Comparison of ENCODE assay signal across 19 cellular contexts in genomic region chr5:168601972-168602371, GRCh38.
"Had no signal": no experiment of that assay in that cellular context is flagged by ENCODE, and none has a peak within 500 bp of the region (broad histone marks: within the 10 kb centered on the region; RNA-seq: fewer than 3 reads in every experiment).

No MANE protein-coding gene starts in this region.

- DNase-seq: IMR-90, Kasumi-1, MM.1S, NCI-H1092 treated with DMSO at 0.1 percent for 48 hours, NCI-H1436, NCI-H187, NCI-H2029, NCI-H2081 treated with DMSO at 0.1 percent for 48 hours, NCI-H2227 treated with DMSO at 0.1 percent for 48 hours, NCI-H526 treated with DMSO at 0.1 percent for 48 hours, NCI-H82, Right ventricle myocardium superior, RPMI8226, SIG-M5, T-helper 2 cell had no signal

- FAIRE-seq: RCC 7860 had no signal

- H3K36me3 ChIP-seq: SJSA1 had no signal

- H3K27ac ChIP-seq: KMS-11, SJSA1, SK-N-MC had no signal

- H3K4me3 ChIP-seq: SJSA1, SK-N-MC had no signal

- H3K9me3 ChIP-seq: SJSA1 had no signal

- H3K9ac ChIP-seq: KMS-11 had no signal

- H3K4me2 ChIP-seq: KMS-11 had no signal
